Comparison of ENCODE assay signal across 12 cellular contexts in genomic region chr2:1701020-1701419, GRCh38.
"Had no signal": no experiment of that assay in that cellular context is flagged by ENCODE, and none has a peak within 500 bp of the region (broad histone marks: within the 10 kb centered on the region; RNA-seq: fewer than 3 reads in every experiment).

No MANE protein-coding gene starts in this region.

- ATAC-seq: activated naive CD8-positive, alpha-beta T cell treated with anti-CD3 and anti-CD28 coated beads, Interleukin-2, amount 50 U/mL, for 24 hours; left ventricle myocardium superior; natural killer cell had no signal

- H3K27me3 ChIP-seq: ascending aorta, thyroid gland, vagina had no signal

- FAIRE-seq: keratinocyte had no signal

- H3K9me3 ChIP-seq: ascending aorta, thyroid gland, vagina had no signal

- H3K27ac ChIP-seq: ascending aorta, vagina had no signal

- H3K4me3 ChIP-seq: ascending aorta, thyroid gland, vagina had no signal

- DNase-seq: activated CD4-positive, alpha-beta T cell treated with anti-CD3 and anti-CD28 coated beads for 1 hour; activated CD4-positive, alpha-beta T cell treated with anti-CD3 and anti-CD28 coated beads, Interleukin-2, amount 50 U/mL, for 48 hours; activated naive CD4-positive, alpha-beta T cell treated with anti-CD3 and anti-CD28 coated beads for 36 hours; activated naive CD8-positive, alpha-beta T cell treated with anti-CD3 and anti-CD28 coated beads, Interleukin-2, amount 50 U/mL, for 24 hours; left ventricle myocardium superior; natural killer cell; occipital lobe; T1000; thyroid gland had no signal

- H3K36me3 ChIP-seq: ascending aorta, thyroid gland, vagina had no signal
